8 cellular contexts compared by ENCODE assay signal in genomic region chr17:81923302-81924260, GRCh38. TPM values are rescaled to one million over a fixed set of nuclear protein-coding genes. Genes with fewer than 3 reads are reported as not detected.
DNase-seq lines count a peak whose midpoint lies in the region; ATAC-seq and TF ChIP-seq lines count a peak whose summit lies in the region.

No MANE protein-coding gene starts in this region.

- H3K9ac ChIP-seq in PC-3 (ENCODE audit: low read length) = peak overlapping the region; percentile 87
- H3K9ac ChIP-seq in endodermal cell (ENCODE audit: extremely low read depth, low read length, poor library complexity, severe bottlenecking) = peak overlapping the region; percentile 47
- peak overlapping the region; percentile 75 for H3K9ac ChIP-seq in mesenchymal stem cell (ENCODE audit: low read length)

- peak overlapping the region in 1 of 2 experiments; percentile 27 for H3K14ac ChIP-seq in mesenchymal stem cell (ENCODE audit: low read length in 2 of 2)

- DNase-seq in GDM1 (lab: John Stamatoyannopoulos, UW) (peak; percentile 80), PC-3 (peak; percentile 77), endodermal cell (peak; percentile 94), mesenchymal stem cell (peak; percentile 90), DMS153 (lab: John Stamatoyannopoulos, UW) (no peak), lower leg skin (ENCODE audit: low spot score in 2 of 2) (no peak)

- POLR2A ChIA-PET in PC-3 (lab: Charles Lee; ENCODE audit: unreplicated experiment) = interaction anchor here (0.6 kb wide), 1 partner anchor 19 kb away, joined by 4 read pairs; no protein-coding TSS in a partner anchor

- no peaks in the 10 kb centered on the region for H3K9me2 ChIP-seq in PC-3 (replicated peaks; ENCODE audit: low read length)

- H3F3A ChIP-seq in PC-3 (ENCODE audit: low read length, unreplicated experiment) = no peaks in the 10 kb centered on the region

- intact Hi-C loops in PC-3 (cut with micrococcal nuclease) (no loop called here), lower leg skin (cut with DNase I; ENCODE audit: low total_unique reads) (no loop called here)

- H3K4me2 ChIP-seq in PC-3 (ENCODE audit: low read length) = peak overlapping the region; percentile 95
- H3K4me2 ChIP-seq in mesenchymal stem cell (ENCODE audit: low read length, poor library complexity, severe bottlenecking) = peak overlapping the region; percentile 71

- H3K27ac ChIP-seq in PC-3 (ENCODE audit: low read length) (peak overlapping the region; percentile 93), endodermal cell (ENCODE audit: low read depth, low read length) (peak overlapping the region; percentile 63), mesenchymal stem cell (ENCODE audit: low read length, poor library complexity, severe bottlenecking) (peak overlapping the region; percentile 82), urinary bladder (ENCODE audit: low read depth) (peak overlapping the region; percentile 41)

- peaks cover 28% of the 10 kb centered on the region for H3K36me3 Mint-ChIP-seq in endodermal cell (ENCODE audit: low read depth)

- H3K18ac ChIP-seq in mesenchymal stem cell (ENCODE audit: low read depth in 1 of 2, low read length in 2 of 2) = peak overlapping the region; percentile 69 to 89

- H3K4me1 ChIP-seq in PC-3 (ENCODE audit: insufficient read depth, low read length) (peaks cover 40% of the 10 kb centered on the region), endodermal cell (ENCODE audit: control insufficient read depth, insufficient read depth, low read length) (peaks cover 17% of the 10 kb centered on the region), mesenchymal stem cell (ENCODE audit: control insufficient read depth, insufficient read depth, low read depth, low read length) (peaks cover 60% of the 10 kb centered on the region), urinary bladder (ENCODE audit: insufficient read depth) (no peaks in the 10 kb centered on the region)

- peak overlapping the region; percentile 51 for H2BK120ac ChIP-seq in mesenchymal stem cell (ENCODE audit: low read depth, low read length)

- H4K20me1 ChIP-seq in PC-3 (ENCODE audit: low read length) = no peaks in the 10 kb centered on the region

- no TSS peak for BruUV-seq in PC-3 (replicated peaks; lab: Mats Ljungman, UMichigan)

- 33 to 44% methylated on average over 11 to 32 of the region's 32 CpGs for WGBS in endodermal cell (ENCODE audit: insufficient coverage in 1 of 2, insufficient read length in 1 of 2), 2 experiments
- 16% methylated on average over 32 of the region's 32 CpGs for WGBS in mesenchymal stem cell
- 23% methylated on average over 32 of the region's 32 CpGs for WGBS in urinary bladder
- 25 to 26% methylated on average over 23 to 31 of the region's 32 CpGs for WGBS in lower leg skin, 2 donors

- TF ChIP-seq POLR2A in lower leg skin (IDR thresholded peaks at IDR 0.05) = no peak

- peaks cover 80% of the 10 kb centered on the region for H3K79me2 ChIP-seq in PC-3 (ENCODE audit: low read length)

- H3K9me3 ChIP-seq in PC-3 (ENCODE audit: low read length) = no peaks in the 10 kb centered on the region
- no peaks in the 10 kb centered on the region for H3K9me3 ChIP-seq in endodermal cell (ENCODE audit: control insufficient read depth, low read length)
- H3K9me3 ChIP-seq in mesenchymal stem cell (ENCODE audit: control insufficient read depth, low read length) = no peaks in the 10 kb centered on the region

- peak overlapping the region; percentile 92 for H3K27ac Mint-ChIP-seq in endodermal cell

- peak overlapping the region; percentile 31 for H2BK15ac ChIP-seq in mesenchymal stem cell (ENCODE audit: low read depth, poor library complexity, severe bottlenecking)

- H3K79me1 ChIP-seq in mesenchymal stem cell (replicated peaks; ENCODE audit: low read length, poor library complexity, severe bottlenecking) = peaks cover 8% of the 10 kb centered on the region

- peak overlapping the region; percentile 32; the same call in 1 of the 2 replicates for H2AFZ ChIP-seq in PC-3 (ENCODE audit: low read length)
- no peak overlapping the region for H2AFZ ChIP-seq in mesenchymal stem cell (ENCODE audit: low read depth, low read length)

- H3K27me3 ChIP-seq in PC-3 (ENCODE audit: low read length) = no peaks in the 10 kb centered on the region
- H3K27me3 ChIP-seq in endodermal cell (ENCODE audit: control insufficient read depth, insufficient read depth, low read length, poor library complexity, severe bottlenecking) = peaks cover 4% of the 10 kb centered on the region
- no peaks in the 10 kb centered on the region for H3K27me3 ChIP-seq in mesenchymal stem cell (ENCODE audit: control insufficient read depth in 1 of 2, insufficient read depth in 1 of 2, low read length in 2 of 2)

- H3K4me3 Mint-ChIP-seq in endodermal cell = peak overlapping the region; percentile 88

- no peaks in the 10 kb centered on the region for H3K27me3 Mint-ChIP-seq in endodermal cell (ENCODE audit: insufficient read depth)

- H4K91ac ChIP-seq in mesenchymal stem cell (ENCODE audit: low read length) = peak overlapping the region; percentile 58

- H3K36me3 ChIP-seq in PC-3 (ENCODE audit: low read depth, low read length) (peaks cover 7% of the 10 kb centered on the region; the same call in 1 of the 2 replicates), endodermal cell (ENCODE audit: control insufficient read depth, insufficient read depth, low read length) (peaks cover 21% of the 10 kb centered on the region), mesenchymal stem cell (ENCODE audit: control insufficient read depth in 1 of 2, insufficient read depth in 2 of 2, low read depth in 1 of 2, low read length in 2 of 2) (peaks cover 42 to 45% of the 10 kb centered on the region in 2 experiments), urinary bladder (ENCODE audit: insufficient read depth) (no peaks in the 10 kb centered on the region)

- ATAC-seq in PC-3 = peak; percentile 23; the same call in 1 of the 2 replicates
- no peak for ATAC-seq in GM21528 (IDR thresholded peaks at IDR 0.05; ENCODE audit: low FRiP score, unreplicated experiment)

- peak overlapping the region; percentile 59 for H3K4me3 ChIP-seq in PC-3 (ENCODE audit: low read length)
- peak overlapping the region; percentile 55 for H3K4me3 ChIP-seq in endodermal cell (ENCODE audit: low read length)
- H3K4me3 ChIP-seq in mesenchymal stem cell (ENCODE audit: insufficient read depth in 1 of 2, low read depth in 1 of 2, low read length in 2 of 2) = peak overlapping the region; percentile 11 to 70
- H3K4me3 ChIP-seq in urinary bladder (ENCODE audit: low read depth, low read length) = peak overlapping the region; percentile 3
- no peak overlapping the region for H3K4me3 ChIP-seq in lower leg skin (ENCODE audit: low read depth, poor library complexity, severe bottlenecking)

- peaks cover 25% of the 10 kb centered on the region for H3K4me1 Mint-ChIP-seq in endodermal cell

- CTCF ChIA-PET in PC-3 (lab: Charles Lee) = interaction anchor here (0.6 to 1.1 kb wide), 2 partner anchors 11 to 151 kb away, joined by 3 read pairs; no protein-coding TSS in a partner anchor

- peak overlapping the region; percentile 34 for H2AK5ac ChIP-seq in mesenchymal stem cell (ENCODE audit: low read length, severe bottlenecking)

- 0 out of 2 replicates have a peak, but pooled peaks have one; percentile 11 for TF ChIP-seq CTCF in PC-3 (conservative IDR thresholded peaks at IDR 0.05; ENCODE audit: low read depth, low read length)
- TF ChIP-seq CTCF in endodermal cell (conservative IDR thresholded peaks at IDR 0.05) = no peak
- no peak for TF ChIP-seq CTCF in lower leg skin (IDR thresholded peaks at IDR 0.05)

- peak overlapping the region in 1 of 2 experiments; percentile 81 for H3K23ac ChIP-seq in mesenchymal stem cell (ENCODE audit: low read length in 2 of 2)

- H3K4ac ChIP-seq in mesenchymal stem cell (ENCODE audit: low read depth in 1 of 2, low read length in 2 of 2) = peak overlapping the region; percentile 83 to 88

- H2BK12ac ChIP-seq in mesenchymal stem cell (ENCODE audit: low read length in 2 of 2) = peak overlapping the region; percentile 32 to 37

- H2BK5ac ChIP-seq in mesenchymal stem cell (ENCODE audit: low read depth, low read length, poor library complexity, severe bottlenecking) = peak overlapping the region; percentile 35

- H4K8ac ChIP-seq in mesenchymal stem cell (ENCODE audit: low read length) = peak overlapping the region; percentile 77

- no peaks in the 10 kb centered on the region for H3K9me3 Mint-ChIP-seq in endodermal cell

RNA-seq across cellular contexts. Expression of gene MAFG, which starts 4.0 kb away (rescaled TPM):
- 22.9 and 37.5 TPM in 2 replicates for total RNA-seq in PC-3 (2014; rRNA removed)
- 10 to 100 TPM; 39.9 to 54.1 TPM for total RNA-seq in endodermal cell
- 16.8 TPM for polyA plus RNA-seq in endodermal cell (2013, experiment 1 of 2)
- polyA plus RNA-seq in endodermal cell (2013, experiment 2 of 2) = 15.6 TPM
- 27.1 TPM for polyA plus RNA-seq in mesenchymal stem cell (2013, experiment 1 of 2)
- 27.7 TPM for polyA plus RNA-seq in mesenchymal stem cell (2013, experiment 2 of 2)
- 7.6 TPM for total RNA-seq in urinary bladder
- polyA plus RNA-seq in urinary bladder = 31.3 TPM
- 10 to 100 TPM; 17.4 to 23.2 (median 19.7) TPM for total RNA-seq in lower leg skin

RNA-seq across cellular contexts. Expression of gene SIRT7, which starts 5.6 kb away (rescaled TPM):
- total RNA-seq in PC-3 (2014; rRNA removed) = 51.6 and 70.8 TPM in 2 replicates
- 10 to 100 TPM; 21.8 to 22.1 TPM for total RNA-seq in endodermal cell
- polyA plus RNA-seq in endodermal cell (2013, experiment 1 of 2) = 15.5 TPM
- 12.7 TPM for polyA plus RNA-seq in endodermal cell (2013, experiment 2 of 2)
- polyA plus RNA-seq in mesenchymal stem cell (2013, experiment 1 of 2) = 9.5 TPM
- 8.5 TPM for polyA plus RNA-seq in mesenchymal stem cell (2013, experiment 2 of 2)
- total RNA-seq in urinary bladder = 3.9 TPM
- polyA plus RNA-seq in urinary bladder = 22.7 TPM
- total RNA-seq in lower leg skin = 10 to 100 TPM; 32.0 to 44.6 (median 38.0) TPM

RNA-seq across cellular contexts. Expression of gene PCYT2, which starts 12.4 kb away (rescaled TPM):
- 33.3 and 42.7 TPM in 2 replicates for total RNA-seq in PC-3 (2014; rRNA removed)
- 10 to 100 TPM; 66.8 to 70.9 TPM for total RNA-seq in endodermal cell
- polyA plus RNA-seq in endodermal cell (2013, experiment 1 of 2) = 38.9 TPM
- 40.4 TPM for polyA plus RNA-seq in endodermal cell (2013, experiment 2 of 2)
- polyA plus RNA-seq in mesenchymal stem cell (2013, experiment 1 of 2) = 50.1 TPM
- polyA plus RNA-seq in mesenchymal stem cell (2013, experiment 2 of 2) = 48.6 TPM
- total RNA-seq in urinary bladder = 9.8 TPM
- polyA plus RNA-seq in urinary bladder = 36.0 TPM
- 10 to 100 TPM; 16.2 to 37.0 (median 25.3) TPM for total RNA-seq in lower leg skin

RNA-seq across cellular contexts. Expression of gene PYCR1, which starts 13.5 kb away (rescaled TPM):
- total RNA-seq in PC-3 (2014; rRNA removed) = 144 and 169 TPM in 2 replicates
- 100 to 1,000 TPM; 104 to 107 TPM for total RNA-seq in endodermal cell
- polyA plus RNA-seq in endodermal cell (2013, experiment 1 of 2) = 100 TPM
- 91.8 TPM for polyA plus RNA-seq in endodermal cell (2013, experiment 2 of 2)
- polyA plus RNA-seq in mesenchymal stem cell (2013, experiment 1 of 2) = 95.7 TPM
- 94.0 TPM for polyA plus RNA-seq in mesenchymal stem cell (2013, experiment 2 of 2)
- 57.2 TPM for total RNA-seq in urinary bladder
- polyA plus RNA-seq in urinary bladder = 8.1 TPM
- total RNA-seq in lower leg skin = 10 to 100 TPM in 1 of 4 donors, 1 to 10 TPM in 3; 4.2 to 13.5 (median 8.3) TPM

RNA-seq across cellular contexts. Expression of gene NPB, which starts 21.5 kb away (rescaled TPM):
- total RNA-seq in PC-3 (2014; rRNA removed) (0.07 and 0.17 TPM in 2 replicates), endodermal cell (1 to 10 TPM; 3.3 to 3.7 TPM), urinary bladder (0.69 TPM), lower leg skin (1 to 10 TPM in 2 of 4 donors, under 1 TPM in 1, not detected in 1; 0.71 to 3.3 (median 2.0) TPM)
- polyA plus RNA-seq in endodermal cell (2013, experiment 1 of 2) = 1.0 TPM
- 1.2 TPM for polyA plus RNA-seq in endodermal cell (2013, experiment 2 of 2)
- polyA plus RNA-seq in mesenchymal stem cell (2013, experiment 1 of 2) = 0.68 TPM
- 1.1 TPM for polyA plus RNA-seq in mesenchymal stem cell (2013, experiment 2 of 2)
- polyA plus RNA-seq in urinary bladder = 0.85 TPM

Comparison
In these comparisons a context has a peak if more than half of its experiments do, and no peak if none do; other contexts are left out.
1. DNase-seq: peak in GDM1 (single experiment), PC-3 (single experiment), endodermal cell (single experiment) and mesenchymal stem cell (single experiment); none in DMS153 (single experiment) and lower leg skin (0 of 2).
2. H3K27ac ChIP-seq: peak in every context shown above with its lines; median percentile 93 in PC-3; 82 in mesenchymal stem cell; 63 in endodermal cell; 41 in urinary bladder.
3. Peak in every context shown above with its lines, with median percentiles within 50 percentile points of each other: H3K9ac ChIP-seq.